ENCODE assay signal across 8 cellular contexts in genomic region chr11:117096973-117097566, GRCh38. TPM values are rescaled to one million over a fixed set of nuclear protein-coding genes. Genes with fewer than 3 reads are reported as not detected.
DNase-seq lines count a peak whose midpoint lies in the region; ATAC-seq and TF ChIP-seq lines count a peak whose summit lies in the region.

No MANE protein-coding gene starts in this region.

- no peak for ATAC-seq in lower lobe of right lung
- ATAC-seq in upper lobe of left lung (ENCODE audit: low FRiP score in 2 of 2) = no peak
- no peak for ATAC-seq in GM21723 (IDR thresholded peaks at IDR 0.05; ENCODE audit: unreplicated experiment)

- H3K9me3 ChIP-seq in lower lobe of right lung (no peaks in the 10 kb centered on the region), upper lobe of left lung (no peaks in the 10 kb centered on the region)

- DNase-seq in activated naive CD4-positive, alpha-beta T cell treated with anti-CD3 and anti-CD28 coated beads for 36 hours = no peak
- DNase-seq in activated naive CD4-positive, alpha-beta T cell treated with anti-CD3 and anti-CD28 coated beads, Interleukin-2, amount 50 U/mL, for 16 hours = no peak
- DNase-seq in astrocyte of the cerebellum (ENCODE audit: low read depth) = no peak
- DNase-seq in lower lobe of right lung = no peak
- no peak for DNase-seq in upper lobe of left lung
- no peak for DNase-seq in NOMO-1 treated with dmso at 0.1 percent for 144 hours (lab: John Stamatoyannopoulos, UW; ENCODE audit: unreplicated experiment)
- DNase-seq in activated gamma-delta T cell (lab: John Stamatoyannopoulos, UW) = no peak

- 29 to 42% methylated on average over 9 of the region's 9 CpGs for WGBS in upper lobe of left lung, 2 donors

- H3K4me3 ChIP-seq in astrocyte of the cerebellum (ENCODE audit: low read depth, low read length) = peak overlapping the region; percentile 90
- peak overlapping the region; percentile 77 for H3K4me3 ChIP-seq in lower lobe of right lung
- peak overlapping the region; percentile 46 to 92 (median 80) for H3K4me3 ChIP-seq in upper lobe of left lung

- peak overlapping the region; percentile 97 for H3K4me3 Mint-ChIP-seq in activated naive CD4-positive, alpha-beta T cell treated with anti-CD3 and anti-CD28 coated beads for 36 hours

- H3K27me3 ChIP-seq in lower lobe of right lung (ENCODE audit: low read depth) (no peaks in the 10 kb centered on the region), upper lobe of left lung (no peaks in the 10 kb centered on the region)

- H3K27ac Mint-ChIP-seq in activated naive CD4-positive, alpha-beta T cell treated with anti-CD3 and anti-CD28 coated beads for 36 hours = peak overlapping the region; percentile 89

- H3K4me1 Mint-ChIP-seq in activated naive CD4-positive, alpha-beta T cell treated with anti-CD3 and anti-CD28 coated beads for 36 hours (ENCODE audit: low read depth) = peaks cover 60% of the 10 kb centered on the region

- TF ChIP-seq POLR2A in upper lobe of left lung (IDR thresholded peaks at IDR 0.05) = no peak

- no peak for TF ChIP-seq EP300 in upper lobe of left lung (IDR thresholded peaks at IDR 0.05)

- intact Hi-C loops in activated naive CD4-positive, alpha-beta T cell treated with anti-CD3 and anti-CD28 coated beads for 36 hours (cut with micrococcal nuclease) = loop anchor here (1.0 to 10.0 kb wide), 3 partner anchors 170 to 1128 kb away; partner anchors contain the start of genes JAML and ZPR1
- intact Hi-C loops in lower lobe of right lung (cut with DNase I) = no loop called here

- H3K9me3 Mint-ChIP-seq in activated naive CD4-positive, alpha-beta T cell treated with anti-CD3 and anti-CD28 coated beads for 36 hours = peaks cover 2% of the 10 kb centered on the region

- no peaks in the 10 kb centered on the region for H3K27me3 Mint-ChIP-seq in activated naive CD4-positive, alpha-beta T cell treated with anti-CD3 and anti-CD28 coated beads for 36 hours (ENCODE audit: low read depth)

- H3K4me1 ChIP-seq in lower lobe of right lung (peaks cover 55% of the 10 kb centered on the region), upper lobe of left lung (peaks cover 33 to 55% (median 38%) of the 10 kb centered on the region in 4 donors)

- CTCF ChIA-PET in activated naive CD4-positive, alpha-beta T cell treated with anti-CD3 and anti-CD28 coated beads for 36 hours (lab: Charles Lee) = interaction anchor here (0.6 to 1.8 kb wide), 7 partner anchors 9 to 167 kb away, joined by 3 to 7 read pairs (median 3); no protein-coding TSS in a partner anchor

- H3K27ac ChIP-seq in lower lobe of right lung = peak overlapping the region; percentile 93
- peak overlapping the region; percentile 95 to 99 (median 97) for H3K27ac ChIP-seq in upper lobe of left lung

- in situ Hi-C loops in astrocyte of the cerebellum (cut with HindIII; ENCODE audit: low sequenced_read_pairs) = loop anchor here (25.0 kb wide), 1 partner anchor 210 kb away; no protein-coding TSS in a partner anchor

- TF ChIP-seq CTCF in astrocyte of the cerebellum (IDR thresholded peaks at IDR 0.05; ENCODE audit: low read depth, low read length, missing control alignments) = no peak
- no peak for TF ChIP-seq CTCF in lower lobe of right lung (IDR thresholded peaks at IDR 0.05)
- no peak for TF ChIP-seq CTCF in upper lobe of left lung (IDR thresholded peaks at IDR 0.05)

- peaks cover 5% of the 10 kb centered on the region for H3K36me3 Mint-ChIP-seq in activated naive CD4-positive, alpha-beta T cell treated with anti-CD3 and anti-CD28 coated beads for 36 hours (ENCODE audit: low read depth)

- H3K36me3 ChIP-seq in lower lobe of right lung (no peaks in the 10 kb centered on the region), upper lobe of left lung (no peaks in the 10 kb centered on the region)

RNA-seq across cellular contexts. Expression of gene SIK3, which starts 1.2 kb away (rescaled TPM):
- total RNA-seq in activated naive CD4-positive, alpha-beta T cell treated with anti-CD3 and anti-CD28 coated beads for 36 hours = 10 to 100 TPM; 13.8 to 15.7 TPM
- total RNA-seq in lower lobe of right lung = 32.9 TPM
- 100 to 1,000 TPM in 1 of 6 donors, 10 to 100 TPM in 5; 26.9 to 115 (median 43.7) TPM for total RNA-seq in upper lobe of left lung

RNA-seq across cellular contexts. Expression of gene PAFAH1B2, which starts 47.0 kb away (rescaled TPM):
- total RNA-seq in activated naive CD4-positive, alpha-beta T cell treated with anti-CD3 and anti-CD28 coated beads for 36 hours = 10 to 100 TPM; 43.7 to 44.3 TPM
- total RNA-seq in lower lobe of right lung = 78.2 TPM
- total RNA-seq in upper lobe of left lung = 100 to 1,000 TPM in 1 of 6 donors, 10 to 100 TPM in 5; 63.9 to 101 (median 81.3) TPM
